Comparison of ENCODE assay signal across 20 cellular contexts in the genomic region with DNA sequence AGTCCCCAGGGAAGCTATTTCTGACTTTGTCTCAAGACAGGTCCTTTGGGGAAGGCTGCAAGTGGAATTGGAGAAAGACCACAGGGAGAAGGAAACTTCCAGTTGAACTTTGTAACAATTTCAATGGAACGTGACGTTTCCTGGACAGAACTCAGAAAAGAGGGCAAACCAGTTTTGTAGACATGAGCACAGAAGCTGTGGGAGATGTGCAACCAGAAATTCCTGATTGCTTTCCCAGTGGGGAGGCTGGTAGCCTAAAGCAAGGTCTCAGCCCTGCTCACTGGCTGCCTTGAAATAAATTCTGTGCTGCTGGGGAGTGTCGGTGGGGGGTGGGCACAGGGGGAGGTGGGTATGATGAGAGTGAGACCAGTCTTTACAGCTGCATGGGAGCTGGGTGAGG.
"Had no signal": no experiment of that assay in that cellular context is flagged by ENCODE, and none has a peak within 500 bp of the region (broad histone marks: within the 10 kb centered on the region; RNA-seq: fewer than 3 reads in every experiment).

No MANE protein-coding gene starts in this region.

- H3K27me3 ChIP-seq: body of pancreas, gastrocnemius medialis, heart left ventricle, left lung, pancreas, tibial artery, vagina had no signal

- H3K36me3 Mint-ChIP-seq: activated naive CD8-positive, alpha-beta T cell treated with anti-CD3 and anti-CD28 coated beads for 36 hours; stimulated activated effector memory CD8-positive, alpha-beta T cell treated with anti-CD3 and anti-CD28 coated beads, Interleukin-12 subunit alpha, Interleukin-12 subunit beta, amount 100 ng/mL, for 72 hours had no signal

- H3K4me1 Mint-ChIP-seq: activated B cell treated with CpG ODN at 0.5 μM for 24 hours; activated naive CD8-positive, alpha-beta T cell treated with anti-CD3 and anti-CD28 coated beads for 36 hours; naive thymus-derived CD4-positive, alpha-beta T cell; stimulated activated effector memory CD8-positive, alpha-beta T cell treated with anti-CD3 and anti-CD28 coated beads, Interleukin-12 subunit alpha, Interleukin-12 subunit beta, amount 100 ng/mL, for 72 hours had no signal

- H3K4me1 ChIP-seq: body of pancreas, gastrocnemius medialis, heart left ventricle, left lung, pancreas, tibial artery, vagina had no signal

- H3K36me3 ChIP-seq: gastrocnemius medialis, heart left ventricle, left lung, pancreas, tibial artery, vagina had no signal

- H3K9me3 ChIP-seq: body of pancreas, gastrocnemius medialis, pancreas, vagina had no signal

- DNase-seq: activated B cell treated with CpG ODN at 0.5 μM for 24 hours; activated CD4-positive, alpha-beta T cell treated with anti-CD3 and anti-CD28 coated beads for 48 hours; activated CD8-positive, alpha-beta memory T cell treated with anti-CD3 and anti-CD28 coated beads, Interleukin-2, amount 50 U/mL, for 4 hours; activated CD8-positive, alpha-beta T cell treated with anti-CD3 and anti-CD28 coated beads for 36 hours; activated gamma-delta T cell treated with Interleukin-2 at 50 U/mL for 16 hours; activated naive CD8-positive, alpha-beta T cell treated with anti-CD3 and anti-CD28 coated beads for 36 hours; activated T-cell treated with anti-CD3 and anti-CD28 coated beads, Interleukin-2, amount 50 U/mL, for 72 hours; amygdala; body of pancreas; central memory CD4-positive, alpha-beta T cell; effector CD4-positive, alpha-beta T cell; gastrocnemius medialis; heart left ventricle; left lung; naive thymus-derived CD4-positive, alpha-beta T cell; pancreas; tibial artery had no signal

- H3K27ac Mint-ChIP-seq: activated B cell treated with CpG ODN at 0.5 μM for 24 hours; activated CD8-positive, alpha-beta T cell treated with anti-CD3 and anti-CD28 coated beads for 36 hours; activated naive CD8-positive, alpha-beta T cell treated with anti-CD3 and anti-CD28 coated beads for 36 hours; activated T-cell treated with anti-CD3 and anti-CD28 coated beads, Interleukin-2, amount 50 U/mL, for 72 hours; naive thymus-derived CD4-positive, alpha-beta T cell; stimulated activated effector memory CD8-positive, alpha-beta T cell treated with anti-CD3 and anti-CD28 coated beads, Interleukin-12 subunit alpha, Interleukin-12 subunit beta, amount 100 ng/mL, for 72 hours had no signal

- H3K27me3 Mint-ChIP-seq: activated B cell treated with CpG ODN at 0.5 μM for 24 hours; activated CD8-positive, alpha-beta T cell treated with anti-CD3 and anti-CD28 coated beads for 36 hours; activated naive CD8-positive, alpha-beta T cell treated with anti-CD3 and anti-CD28 coated beads for 36 hours; naive thymus-derived CD4-positive, alpha-beta T cell had no signal

- ATAC-seq: activated CD8-positive, alpha-beta T cell treated with anti-CD3 and anti-CD28 coated beads for 36 hours; activated T-cell treated with anti-CD3 and anti-CD28 coated beads, Interleukin-2, amount 50 U/mL, for 72 hours; body of pancreas; gastrocnemius medialis; heart left ventricle; left lung; naive thymus-derived CD4-positive, alpha-beta T cell; pancreas; stimulated activated effector memory CD8-positive, alpha-beta T cell treated with anti-CD3 and anti-CD28 coated beads, Interleukin-12 subunit alpha, Interleukin-12 subunit beta, amount 100 ng/mL, for 72 hours had no signal

- H3K4me3 Mint-ChIP-seq: activated B cell treated with CpG ODN at 0.5 μM for 24 hours; activated CD8-positive, alpha-beta T cell treated with anti-CD3 and anti-CD28 coated beads for 36 hours; activated naive CD8-positive, alpha-beta T cell treated with anti-CD3 and anti-CD28 coated beads for 36 hours; activated T-cell treated with anti-CD3 and anti-CD28 coated beads, Interleukin-2, amount 50 U/mL, for 72 hours; naive thymus-derived CD4-positive, alpha-beta T cell; stimulated activated effector memory CD8-positive, alpha-beta T cell treated with anti-CD3 and anti-CD28 coated beads, Interleukin-12 subunit alpha, Interleukin-12 subunit beta, amount 100 ng/mL, for 72 hours had no signal

- H3K4me3 ChIP-seq: body of pancreas, coronary artery, gastrocnemius medialis, heart left ventricle, left lung, pancreas, tibial artery, vagina had no signal
